In genomic region chr13:36783883-36784282, GRCh38 we compare ENCODE assay signal across 27 cellular contexts.
"Had no signal": no experiment of that assay in that cellular context is flagged by ENCODE, and none has a peak within 500 bp of the region (broad histone marks: within the 10 kb centered on the region; RNA-seq: fewer than 3 reads in every experiment).

No MANE protein-coding gene starts in this region.

- ATAC-seq: effector memory CD8-positive, alpha-beta T cell; esophagus mucosa; gastrocnemius medialis; heart right ventricle; lower lobe of right lung; mucosa of descending colon had no signal

- H3K27ac ChIP-seq: colonic mucosa, epithelial cell of prostate, esophagus squamous epithelium, gastrocnemius medialis, heart right ventricle, left ventricle myocardium inferior, lower lobe of right lung had no signal

- H3K36me3 Mint-ChIP-seq: immature natural killer cell, mesothelial cell of epicardium had no signal

- H3K4me3 ChIP-seq: colonic mucosa, esophagus squamous epithelium, gastrocnemius medialis, heart right ventricle, left ventricle myocardium inferior, lower lobe of right lung, mucosa of descending colon had no signal

- H3K27me3 ChIP-seq: colonic mucosa, gastrocnemius medialis had no signal

- H3K9me3 Mint-ChIP-seq: dendritic cell treated with granulocyte-macrophage colony-stimulating factor and Interleukin-4, amounts not matched to agents 40 ng/mL and 50 ng/mL, for 4 days; effector memory CD8-positive, alpha-beta T cell; endodermal cell; immature natural killer cell; mesothelial cell of epicardium had no signal

- H3K9me3 ChIP-seq: colonic mucosa, esophagus squamous epithelium, gastrocnemius medialis, heart right ventricle, left ventricle myocardium inferior, lower lobe of right lung, mucosa of descending colon had no signal

- H3K36me3 ChIP-seq: colonic mucosa, esophagus squamous epithelium, gastrocnemius medialis, heart right ventricle, left ventricle myocardium inferior, lower lobe of right lung had no signal

- H3K4me3 Mint-ChIP-seq: dendritic cell treated with granulocyte-macrophage colony-stimulating factor and Interleukin-4, amounts not matched to agents 40 ng/mL and 50 ng/mL, for 4 days; effector memory CD8-positive, alpha-beta T cell; endodermal cell; immature natural killer cell; mesothelial cell of epicardium had no signal

- DNase-seq: cerebellar nuclear complex; colonic mucosa; cortex of kidney; effector CD8-positive, alpha-beta T cell; effector memory CD8-positive, alpha-beta T cell; endodermal cell; erythroblast; esophagus squamous epithelium; foreskin fibroblast; foreskin melanocyte; gastrocnemius medialis; glutamatergic neuron; head of caudate nucleus; heart right ventricle; hypothalamus; immature natural killer cell; islet precursor cell; kidney; kidney glomerular epithelial cell; left ventricle myocardium inferior; lower lobe of right lung; mesenchymal stem cell; mucosa of descending colon had no signal

- H3K27ac Mint-ChIP-seq: dendritic cell treated with granulocyte-macrophage colony-stimulating factor and Interleukin-4, amounts not matched to agents 40 ng/mL and 50 ng/mL, for 4 days; effector memory CD8-positive, alpha-beta T cell; endodermal cell; immature natural killer cell; mesothelial cell of epicardium had no signal

- H3K4me1 ChIP-seq: colonic mucosa, esophagus squamous epithelium, gastrocnemius medialis, heart right ventricle, left ventricle myocardium inferior, lower lobe of right lung had no signal
